Comparison of ENCODE assay signal across 15 cellular contexts in the genomic region with DNA sequence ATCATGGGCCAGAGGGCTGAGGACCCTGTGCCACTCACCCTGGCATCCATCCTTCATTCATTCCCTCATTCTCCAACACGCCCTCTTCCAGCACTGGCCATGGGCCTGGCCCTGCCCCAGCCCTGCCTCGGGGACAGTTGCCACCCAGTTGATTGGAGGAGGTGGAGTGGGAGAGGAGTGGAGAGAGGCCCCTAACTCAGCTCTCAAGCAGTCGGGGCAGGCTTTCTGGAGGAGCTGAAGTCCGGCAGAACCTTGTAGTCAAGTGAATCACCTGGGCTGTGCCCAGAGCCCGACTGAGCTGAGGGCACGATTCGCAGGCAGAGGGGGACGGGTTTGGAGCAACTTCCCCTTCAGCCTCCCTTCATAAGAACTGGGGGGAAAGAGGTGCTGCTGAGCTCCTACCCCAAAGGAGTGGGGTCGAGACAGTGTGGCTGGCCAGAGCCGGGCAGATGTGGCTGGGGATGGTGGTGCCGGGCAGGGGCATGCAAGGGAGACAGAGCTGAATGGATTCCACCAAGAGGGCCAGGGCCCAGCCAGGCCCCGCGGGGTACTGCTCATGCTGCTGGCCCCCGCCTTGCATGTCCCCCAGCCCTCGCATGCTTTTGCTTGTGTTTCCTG.
"Had no signal": no experiment of that assay in that cellular context is flagged by ENCODE, and none has a peak within 500 bp of the region (broad histone marks: within the 10 kb centered on the region; RNA-seq: fewer than 3 reads in every experiment).

No MANE protein-coding gene starts in this region.

- H3K27me3 ChIP-seq: neutrophil had no signal

- FAIRE-seq: frontal cortex had no signal

- H3K36me3 ChIP-seq: neutrophil, thoracic aorta had no signal

- ATAC-seq: activated CD4-positive, CD25-positive, alpha-beta regulatory T cell treated with anti-CD3 and anti-CD28 coated beads, Interleukin-2, amount 50 U/mL, for 24 hours; left colon had no signal

- H3K4me3 ChIP-seq: thoracic aorta had no signal

- H3K27ac ChIP-seq: neutrophil, thoracic aorta had no signal

- DNase-seq: activated CD4-positive, alpha-beta T cell treated with anti-CD3 and anti-CD28 coated beads, Interleukin-2, amount 50 U/mL, for 1 hour; activated CD8-positive, alpha-beta memory T cell treated with anti-CD3 and anti-CD28 coated beads for 24 hours; activated gamma-delta T cell treated with Interleukin-2 at 50 U/mL for 16 hours; activated naive CD8-positive, alpha-beta T cell treated with anti-CD3 and anti-CD28 coated beads for 36 hours; amygdala; effector memory CD4-positive, alpha-beta T cell; head of caudate nucleus; immature natural killer cell; left colon; midbrain; stimulated activated naive CD8-positive, alpha-beta T cell treated with anti-CD3 and anti-CD28 coated beads, Interleukin-15, amount 100 ng/mL, for 72 hours had no signal

- H3K9me3 ChIP-seq: neutrophil, thoracic aorta had no signal
